10 cellular contexts compared by ENCODE assay signal in the genomic region with DNA sequence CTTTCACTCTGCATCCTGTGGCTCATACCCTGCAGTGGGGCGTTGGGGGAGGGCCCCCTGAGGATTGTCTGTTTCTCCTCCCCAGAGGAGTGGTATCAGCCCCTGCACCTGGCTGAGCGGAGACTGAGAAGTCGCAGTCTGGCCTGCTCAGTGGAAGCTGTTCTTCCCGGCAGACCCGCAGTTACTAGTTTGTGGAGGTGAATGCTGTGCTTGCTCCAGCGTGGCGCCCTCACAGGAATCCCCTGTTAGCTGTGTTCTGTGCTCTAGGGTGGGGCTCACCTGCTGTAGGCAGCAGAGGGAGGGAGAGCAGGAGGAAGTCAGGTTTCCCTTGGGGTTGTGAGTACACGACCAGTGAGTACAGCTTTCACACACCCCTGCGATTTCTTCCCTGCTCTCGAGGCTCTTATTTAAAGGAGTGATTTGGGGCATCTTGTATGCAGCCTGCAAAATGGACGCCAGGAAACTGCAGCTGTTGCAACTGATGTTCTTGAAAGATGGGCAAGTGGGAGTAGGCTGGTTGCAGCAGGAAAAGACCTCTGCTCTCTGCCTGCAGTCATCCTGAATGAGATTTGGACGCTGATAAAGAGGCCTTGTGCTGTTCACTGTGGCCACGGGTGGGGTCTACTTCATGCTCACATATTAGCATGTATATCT.
DNase-seq lines count a peak whose midpoint lies in the region; ATAC-seq, FAIRE-seq and TF ChIP-seq lines count a peak whose summit lies in the region.
"Had no signal": no experiment of that assay in that cellular context is flagged by ENCODE, and none has a peak within 500 bp of the region (broad histone marks: within the 10 kb centered on the region; RNA-seq: fewer than 3 reads in every experiment).

No MANE protein-coding gene starts in this region.

- peaks cover 5% of the 10 kb centered on the region for H3K79me1 ChIP-seq in trophoblast cell (ENCODE audit: low read length)

- no peaks in the 10 kb centered on the region for H3K9me1 ChIP-seq in K562 (ENCODE audit: control insufficient read depth, insufficient read depth, low read length)

- H3K36me3 ChIP-seq in heart left ventricle (peaks cover 0 to 32% (median 17%) of the 10 kb centered on the region in 9 donors), HUES6 (ENCODE audit: control insufficient read depth, insufficient read depth, low read length) (peaks cover 30% of the 10 kb centered on the region), K562 (ENCODE audit: control insufficient read depth, insufficient read depth, low read length) (peaks cover 81% of the 10 kb centered on the region), suprapubic skin (peaks cover 22% of the 10 kb centered on the region), aorta (ENCODE audit: control insufficient read depth in 1 of 2, insufficient read depth in 2 of 2, low read length in 1 of 2) (peaks cover 0 to 2% of the 10 kb centered on the region in 2 donors), trophoblast cell (ENCODE audit: control insufficient read depth in 1 of 2, insufficient read depth in 2 of 2, low read length in 2 of 2) (peaks cover 15 to 16% of the 10 kb centered on the region in 2 experiments)

- TSS peak; percentile 4 for BruUV-seq in K562 (replicated peaks; lab: Mats Ljungman, UMichigan)

- H3K27me3 ChIP-seq in heart left ventricle (no peaks in the 10 kb centered on the region), right cardiac atrium (ENCODE audit: control insufficient read depth, insufficient read depth) (no peaks in the 10 kb centered on the region), HUES6 (ENCODE audit: control insufficient read depth, insufficient read depth, low read length) (no peaks in the 10 kb centered on the region), K562 (ENCODE audit: control insufficient read depth in 2 of 2, insufficient read depth in 2 of 2, low read length in 2 of 2) (no peaks in the 10 kb centered on the region), suprapubic skin (no peaks in the 10 kb centered on the region), aorta (ENCODE audit: control insufficient read depth in 1 of 2, insufficient read depth in 2 of 2, low read length in 1 of 2) (no peaks in the 10 kb centered on the region), trophoblast cell (ENCODE audit: insufficient read depth, low read length) (no peaks in the 10 kb centered on the region)

- H3K9ac ChIP-seq in HUES6 (ENCODE audit: low read length) (no peak overlapping the region), K562 (ENCODE audit: insufficient read depth in 1 of 2, low read depth in 2 of 2, low read length in 2 of 2) (peak overlapping the region in 1 of 2 experiments; percentile 30; a peak in 1 of 4 replicates), trophoblast cell (ENCODE audit: low read length) (no peak overlapping the region)

- no peak for TF ChIP-seq RAD21 in K562 (CRISPR knock-in tag; conservative IDR thresholded peaks at IDR 0.05 in 1 of 2, IDR thresholded peaks at IDR 0.05 in 1 of 2)

- POLR2A ChIA-PET in K562 (lab: Yijun Ruan, JAX), result interaction anchor here (0.6 to 0.8 kb wide), 3 partner anchors 8 to 40 kb away, joined by 3 to 4 read pairs (median 3); no protein-coding TSS in a partner anchor

- H3K4me1 ChIP-seq in heart left ventricle (peaks cover 14 to 81% (median 59%) of the 10 kb centered on the region in 12 donors), right cardiac atrium (ENCODE audit: control insufficient read depth, insufficient read depth, low read length) (peaks cover 29% of the 10 kb centered on the region), HUES6 (ENCODE audit: control insufficient read depth, insufficient read depth, low read length) (peaks cover 55% of the 10 kb centered on the region), K562 (replicated peaks in 1 of 2; ENCODE audit: control insufficient read depth in 2 of 2, insufficient read depth in 2 of 2, low read length in 2 of 2) (peaks cover 14 to 20% of the 10 kb centered on the region in 2 experiments; a peak in 4 of 5 replicates), suprapubic skin (peaks cover 84% of the 10 kb centered on the region), aorta (ENCODE audit: control insufficient read depth in 1 of 2, insufficient read depth in 2 of 2, low read length in 2 of 2) (peaks cover 0 to 2% of the 10 kb centered on the region in 2 donors), trophoblast cell (ENCODE audit: control insufficient read depth in 1 of 2, insufficient read depth in 2 of 2, low read length in 2 of 2) (peaks cover 12 to 15% of the 10 kb centered on the region in 2 experiments)

- H3K79me2 ChIP-seq in K562 (ENCODE audit: control insufficient read depth, insufficient read depth, low read length) (peaks cover 96% of the 10 kb centered on the region), trophoblast cell (ENCODE audit: control insufficient read depth, insufficient read depth, low read length, poor library complexity) (peaks cover 6% of the 10 kb centered on the region)

- H2BK5ac ChIP-seq in trophoblast cell (ENCODE audit: low read depth, low read length, poor library complexity), result no peak overlapping the region

- TF ChIP-seq EP300 in K562 (IDR thresholded peaks at IDR 0.05; ENCODE audit: low read length) (no peak), suprapubic skin (IDR thresholded peaks at IDR 0.05) (no peak)

- WGBS in heart left ventricle, 4 donors, result 45 to 61% (median 54%) methylated on average over 13 of the region's 13 CpGs
- WGBS in right cardiac atrium, result 57% methylated on average over 13 of the region's 13 CpGs
- 54% methylated on average over 13 of the region's 13 CpGs for WGBS in K562 (ENCODE audit: insufficient coverage, low coverage, missing lambda C conversion rate)
- 30% methylated on average over 13 of the region's 13 CpGs for WGBS in suprapubic skin
- 71 to 73% methylated on average over 13 of the region's 13 CpGs for WGBS in aorta, 2 donors
- WGBS in trophoblast cell (ENCODE audit: extremely low coverage, insufficient coverage, insufficient read length), result no CpG with 5 or more reads among the region's 13 CpGs

- no peak overlapping the region for H2AFZ ChIP-seq in K562 (ENCODE audit: low read depth, low read length)
- H2AFZ ChIP-seq in trophoblast cell (ENCODE audit: insufficient read depth, low read length, poor library complexity), result no peak overlapping the region

- H3K23ac ChIP-seq in trophoblast cell (ENCODE audit: low read length), result no peak overlapping the region

- no peak overlapping the region for H3K18ac ChIP-seq in trophoblast cell (ENCODE audit: low read length)

- H2AK5ac ChIP-seq in trophoblast cell (ENCODE audit: low read length), result no peak overlapping the region

- CTCF ChIA-PET in K562 (lab: Yijun Ruan, JAX; ENCODE audit: low intra/inter-chr PET ratio), result no interaction called here

- intact Hi-C loops in heart left ventricle (cut with DNase I), result no loop called here
- intact Hi-C loops in right cardiac atrium (cut with DNase I), result no loop called here
- intact Hi-C loops in K562 (cut with micrococcal nuclease), result no loop called here
- intact Hi-C loops in aorta (cut with DNase I), result no loop called here

- H3K9me3 ChIP-seq in heart left ventricle, result no peaks in the 10 kb centered on the region
- no peaks in the 10 kb centered on the region for H3K9me3 ChIP-seq in right cardiac atrium (ENCODE audit: control insufficient read depth, low read length)
- H3K9me3 ChIP-seq in HUES6 (ENCODE audit: control insufficient read depth, insufficient read depth, low read depth, low read length), result no peaks in the 10 kb centered on the region
- no peaks in the 10 kb centered on the region for H3K9me3 ChIP-seq in K562 (replicated peaks; ENCODE audit: control insufficient read depth, insufficient read depth, low read depth, low read length)
- no peaks in the 10 kb centered on the region for H3K9me3 ChIP-seq in suprapubic skin
- H3K9me3 ChIP-seq in aorta (ENCODE audit: control insufficient read depth, low read length), result no peaks in the 10 kb centered on the region
- H3K9me3 ChIP-seq in trophoblast cell (ENCODE audit: insufficient read depth, low read depth, low read length), result no peaks in the 10 kb centered on the region

- no peak for FAIRE-seq in K562 (lab: Jason Lieb, UNC)

- no peak overlapping the region for H3K14ac ChIP-seq in trophoblast cell (ENCODE audit: low read length)

- H3K27ac ChIP-seq in heart left ventricle (peak overlapping the region in 8 of 12 donors; percentile 12 to 84 (median 41)), right cardiac atrium (ENCODE audit: low read length) (no peak overlapping the region), HUES6 (ENCODE audit: low read depth, low read length) (0 out of 2 replicates have a peak overlapping the region, but pooled peaks have one; percentile 26), K562 (ENCODE audit: extremely low read depth, low read depth, low read length) (0 out of 3 replicates have a peak overlapping the region, but pooled peaks have one; percentile 7), suprapubic skin (peak overlapping the region; percentile 57), aorta (ENCODE audit: low read depth in 1 of 2, low read length in 2 of 2) (no peak overlapping the region), trophoblast cell (ENCODE audit: low read depth, low read length) (no peak overlapping the region)

- no peak overlapping the region for H3K4me2 ChIP-seq in K562 (ENCODE audit: insufficient read depth, low read length)
- H3K4me2 ChIP-seq in trophoblast cell (ENCODE audit: low read length), result no peak overlapping the region

- H2BK120ac ChIP-seq in trophoblast cell (ENCODE audit: insufficient read depth, low read length, poor library complexity), result no peak overlapping the region

- in situ Hi-C loops in K562 (cut with MboI), result no loop called here

- DNase-seq in heart left ventricle, result no peak
- DNase-seq in right cardiac atrium, result no peak
- peak in 1 of 4 experiments; percentile 56 for DNase-seq in K562 (ENCODE audit: extremely low read depth in 1 of 4, low spot score in 3 of 4)
- DNase-seq in suprapubic skin (ENCODE audit: low spot score in 2 of 2), result peak in 1 of 2 donors; percentile 46
- DNase-seq in cortex of kidney (lab: John Stamatoyannopoulos, UW), result no peak
- no peak for DNase-seq in aorta
- DNase-seq in trophoblast cell, result no peak
- DNase-seq: hippocampal formation, OCI-M1 had no signal

- H3K4ac ChIP-seq in trophoblast cell (ENCODE audit: low read depth, low read length), result no peak overlapping the region

- TF ChIP-seq POLR2A in heart left ventricle (IDR thresholded peaks at IDR 0.05), result no peak
- no peak for TF ChIP-seq POLR2A in K562 (conservative IDR thresholded peaks at IDR 0.05)
- TF ChIP-seq POLR2A in suprapubic skin (IDR thresholded peaks at IDR 0.05), result no peak

- peak in 2 of 4 donors; percentile 3 to 5 for ATAC-seq in heart left ventricle
- no peak for ATAC-seq in right cardiac atrium
- peak; percentile 76 for ATAC-seq in K562
- ATAC-seq in aorta (ENCODE audit: low FRiP score), result no peak

- no peak for TF ChIP-seq CTCF in heart left ventricle (IDR thresholded peaks at IDR 0.05)
- TF ChIP-seq CTCF in K562 (IDR thresholded peaks at IDR 0.05 in 2 of 3, conservative IDR thresholded peaks at IDR 0.05 in 1 of 3; ENCODE audit: insufficient read depth in 2 of 3, low read depth in 1 of 3, low read length in 3 of 3), result no peak
- TF ChIP-seq CTCF in suprapubic skin (IDR thresholded peaks at IDR 0.05), result no peak

- H4K91ac ChIP-seq in trophoblast cell (ENCODE audit: low read depth, low read length), result no peak overlapping the region

- H3K4me3 ChIP-seq in heart left ventricle (no peak overlapping the region), right cardiac atrium (ENCODE audit: low read length) (no peak overlapping the region), HUES6 (ENCODE audit: low read depth, low read length) (no peak overlapping the region), K562 (no peak overlapping the region), suprapubic skin (no peak overlapping the region), aorta (ENCODE audit: low read length in 2 of 2) (no peak overlapping the region), trophoblast cell (ENCODE audit: low read depth, low read length) (no peak overlapping the region)

- H2BK12ac ChIP-seq in trophoblast cell (ENCODE audit: low read length), result no peak overlapping the region

- H4K12ac ChIP-seq in trophoblast cell (ENCODE audit: low read depth, low read length), result no peak overlapping the region

- H4K8ac ChIP-seq in trophoblast cell (ENCODE audit: low read depth, low read length), result no peak overlapping the region

- H4K20me1 ChIP-seq in K562 (replicated peaks; ENCODE audit: control insufficient read depth, insufficient read depth, low read length), result peaks cover 32% of the 10 kb centered on the region; the same call in 1 of the 2 replicates

Comparison
In these comparisons a context has a peak if more than half of its experiments do, and no peak if none do; other contexts are left out.
1. H3K27ac ChIP-seq: peak in heart left ventricle (8 of 12), HUES6 (single experiment), K562 (single experiment) and suprapubic skin (single experiment); none in right cardiac atrium (single experiment), aorta (0 of 2) and trophoblast cell (single experiment).